11 cellular contexts compared by ENCODE assay signal in genomic region chrX:136616987-136617685, GRCh38. TPM values are rescaled to one million over a fixed set of nuclear protein-coding genes. Genes with fewer than 3 reads are reported as not detected.
DNase-seq lines count a peak whose midpoint lies in the region; ATAC-seq, FAIRE-seq and TF ChIP-seq lines count a peak whose summit lies in the region.
"Had no signal": no experiment of that assay in that cellular context is flagged by ENCODE, and none has a peak within 500 bp of the region (broad histone marks: within the 10 kb centered on the region; RNA-seq: fewer than 3 reads in every experiment).

No MANE protein-coding gene starts in this region.

- peak overlapping the region; percentile 63 for H3K4me3 Mint-ChIP-seq in activated naive CD8-positive, alpha-beta T cell
- no peak overlapping the region for H3K4me3 Mint-ChIP-seq in mesothelial cell of epicardium

- H3K27me3 Mint-ChIP-seq in activated naive CD8-positive, alpha-beta T cell: no peaks in the 10 kb centered on the region
- H3K27me3 Mint-ChIP-seq in mesothelial cell of epicardium (ENCODE audit: low read depth): no peaks in the 10 kb centered on the region

- H3K4me1 ChIP-seq in Karpas-422 (ENCODE audit: low read length) (no peaks in the 10 kb centered on the region), mucosa of descending colon (ENCODE audit: low read depth) (no peaks in the 10 kb centered on the region)

- H3K27me3 ChIP-seq in Karpas-422 (ENCODE audit: low read length): no peaks in the 10 kb centered on the region

- DNase-seq in GM18507 (ENCODE audit: extremely low spot score, insufficient read length, low read depth) (no peak), Right ventricle myocardium superior (no peak), Karpas-422 (no peak), mesothelial cell of epicardium (ENCODE audit: low spot score in 2 of 2, unreplicated experiment in 2 of 2) (no peak), mucosa of descending colon (no peak)

- no peak overlapping the region for H3K27ac ChIP-seq in Karpas-422 (ENCODE audit: low read length)
- H3K27ac ChIP-seq: epithelial cell of prostate had no signal

- H3K36me3 ChIP-seq in Karpas-422 (ENCODE audit: insufficient read depth, low read length) (no peaks in the 10 kb centered on the region), mucosa of descending colon (ENCODE audit: low read depth) (no peaks in the 10 kb centered on the region)

- no peak overlapping the region for H2AFZ ChIP-seq in Karpas-422 (ENCODE audit: low read length)

- TF ChIP-seq CTCF in mesothelial cell of epicardium (IDR thresholded peaks at IDR 0.05; ENCODE audit: unreplicated experiment): no peak
- TF ChIP-seq CTCF in mucosa of descending colon (IDR thresholded peaks at IDR 0.05): no peak

- H3K79me2 ChIP-seq in Karpas-422 (ENCODE audit: low read length): no peaks in the 10 kb centered on the region

- intact Hi-C loops in Right ventricle myocardium superior (cut with DNase I): no loop called here
- intact Hi-C loops in mucosa of descending colon (cut with DNase I, micrococcal nuclease): no loop called here

- peak overlapping the region; percentile 89 for H3K27ac Mint-ChIP-seq in activated naive CD8-positive, alpha-beta T cell
- no peak overlapping the region for H3K27ac Mint-ChIP-seq in mesothelial cell of epicardium

- H3K9me3 ChIP-seq in Karpas-422 (ENCODE audit: low read length) (no peaks in the 10 kb centered on the region), mucosa of descending colon (no peaks in the 10 kb centered on the region)

- H3K9me2 ChIP-seq in Karpas-422 (replicated peaks; ENCODE audit: insufficient read depth, low read length): no peaks in the 10 kb centered on the region

- H3K4me3 ChIP-seq in Karpas-422 (ENCODE audit: low read length): no peak overlapping the region
- H3K4me3 ChIP-seq in mucosa of descending colon: no peak overlapping the region

- no peak overlapping the region for H3K9ac ChIP-seq in Karpas-422 (ENCODE audit: low read length)

- no peaks in the 10 kb centered on the region for H3K36me3 Mint-ChIP-seq in activated naive CD8-positive, alpha-beta T cell
- H3K36me3 Mint-ChIP-seq in mesothelial cell of epicardium: no peaks in the 10 kb centered on the region

- peak; percentile 85 for FAIRE-seq in GM18507 (lab: Jason Lieb, UNC)

- H3K4me2 ChIP-seq in Karpas-422 (ENCODE audit: low read depth, low read length, poor library complexity, severe bottlenecking): no peak overlapping the region

- no peaks in the 10 kb centered on the region for H3K9me3 Mint-ChIP-seq in activated naive CD8-positive, alpha-beta T cell (ENCODE audit: low read depth)
- no peaks in the 10 kb centered on the region for H3K9me3 Mint-ChIP-seq in mesothelial cell of epicardium

- no peaks in the 10 kb centered on the region for H4K20me1 ChIP-seq in Karpas-422 (ENCODE audit: insufficient read depth, low read depth, low read length)

- ATAC-seq in GM19468 (IDR thresholded peaks at IDR 0.05; ENCODE audit: extremely low read depth, unreplicated experiment) (peak; percentile 64), HG03135 (IDR thresholded peaks at IDR 0.05; ENCODE audit: unreplicated experiment) (peak; percentile 92), Right ventricle myocardium superior (ENCODE audit: poor library complexity) (no peak), mucosa of descending colon (no peak)

- H3K4me1 Mint-ChIP-seq in activated naive CD8-positive, alpha-beta T cell (ENCODE audit: low read depth): peaks cover 52% of the 10 kb centered on the region
- no peaks in the 10 kb centered on the region for H3K4me1 Mint-ChIP-seq in mesothelial cell of epicardium

RNA-seq across cellular contexts. Expression of gene CD40LG, which starts 30.8 kb away (rescaled TPM):
- total RNA-seq in Right ventricle myocardium superior (not detected), mesothelial cell of epicardium (not detected in 3 replicates), mucosa of descending colon (under 1 TPM; 0.22 to 0.43 (median 0.23) TPM)
- total RNA-seq in Karpas-422 (2014; rRNA removed; shearing (Covaris generic); ENCODE audit: low replicate concordance): not detected in 2 replicates
- total RNA-seq: HT1080, lung microvascular endothelial cell had no signal

Comparison
In these comparisons a context has a peak if more than half of its experiments do, and no peak if none do; other contexts are left out.
1. ATAC-seq: peak in GM19468 (single experiment) and HG03135 (single experiment); none in Right ventricle myocardium superior (single experiment) and mucosa of descending colon (single experiment).